In the genomic region with DNA sequence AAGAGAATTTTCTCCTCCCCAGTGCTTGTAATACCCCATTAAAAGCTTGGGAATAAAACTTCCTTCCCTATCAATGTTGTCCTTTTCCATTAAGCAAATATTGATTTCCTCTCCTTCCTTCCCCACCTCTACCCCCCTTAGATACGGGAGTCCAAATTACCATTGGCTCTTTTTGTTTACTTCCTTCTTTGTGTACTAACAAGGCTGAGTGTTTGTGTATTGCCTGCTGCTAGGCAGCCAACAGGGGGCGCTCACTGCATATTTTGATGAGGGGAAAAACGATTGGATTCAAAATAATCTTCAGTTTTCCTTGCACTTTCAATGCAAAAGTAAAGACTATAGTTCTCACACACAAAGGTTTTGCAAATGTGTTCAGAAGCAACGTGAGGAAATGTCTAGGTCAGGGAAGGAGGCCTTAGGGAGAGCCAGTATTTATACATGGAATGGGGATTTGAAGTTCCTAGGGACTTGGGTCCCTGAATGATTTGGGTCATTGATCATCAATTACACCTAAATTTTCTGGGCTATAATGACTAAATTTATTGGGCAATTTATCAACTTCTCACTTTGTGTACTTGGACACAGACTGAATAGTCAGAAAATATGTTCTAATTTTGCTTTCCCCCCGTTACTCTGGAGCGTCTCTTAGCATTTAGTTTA, we compare ENCODE assay signal across 9 cellular contexts. TPM values are rescaled to one million over a fixed set of nuclear protein-coding genes. Genes with fewer than 3 reads are reported as not detected.
DNase-seq lines count a peak whose midpoint lies in the region; ATAC-seq and TF ChIP-seq lines count a peak whose summit lies in the region.
"Had no signal": no experiment of that assay in that cellular context is flagged by ENCODE, and none has a peak within 500 bp of the region (broad histone marks: within the 10 kb centered on the region; RNA-seq: fewer than 3 reads in every experiment).

No MANE protein-coding gene starts in this region.

- no peaks in the 10 kb centered on the region for H3K27me3 Mint-ChIP-seq in nephron (ENCODE audit: low read depth)

- TF ChIP-seq CTCF in AG10803 (conservative IDR thresholded peaks at IDR 0.05; ENCODE audit: low read length) (peak; percentile 92), esophagus muscularis mucosa (IDR thresholded peaks at IDR 0.05) (peak; percentile 56 to 72 (median 67)), nephron (IDR thresholded peaks at IDR 0.05; ENCODE audit: unreplicated experiment in 3 of 3) (peak; percentile 95 to 98 (median 96)), upper lobe of left lung (IDR thresholded peaks at IDR 0.05) (peak; percentile 43 to 74 (median 66))

- TF ChIP-seq EP300 in esophagus muscularis mucosa (IDR thresholded peaks at IDR 0.05) (no peak), upper lobe of left lung (IDR thresholded peaks at IDR 0.05) (no peak)

- no peak overlapping the region for H3K4me3 Mint-ChIP-seq in nephron

- DNase-seq in AG10803 (ENCODE audit: low read depth) (peak; percentile 46), NCI-H345 treated with DMSO at 0.1 percent for 48 hours (lab: John Stamatoyannopoulos, UW; ENCODE audit: unreplicated experiment) (peak; percentile 30), esophagus muscularis mucosa (ENCODE audit: extremely low spot score) (no peak), upper lobe of left lung (peak in 1 of 2 donors; percentile 45)
- DNase-seq in activated CD4-positive, alpha-beta T cell treated with anti-CD3 and anti-CD28 coated beads, Interleukin-2, amount 50 U/mL, for 48 hours = peak; percentile 61 to 70

- ATAC-seq in GM18517 (IDR thresholded peaks at IDR 0.05; ENCODE audit: unreplicated experiment) (peak; percentile 85), HG03095 (IDR thresholded peaks at IDR 0.05; ENCODE audit: unreplicated experiment) (peak; percentile 69), upper lobe of left lung (ENCODE audit: low FRiP score in 2 of 2) (peak in 1 of 2 donors; percentile 55)

- no peak overlapping the region for H3K27ac Mint-ChIP-seq in nephron

- H3K27ac ChIP-seq in esophagus muscularis mucosa (replicated peaks in 1 of 4) = no peak overlapping the region
- H3K27ac ChIP-seq in upper lobe of left lung = no peak overlapping the region
- H3K27ac ChIP-seq: skin epidermis had no signal

- intact Hi-C loops in esophagus muscularis mucosa (cut with DNase I) = loop anchor here (2.0 to 10.0 kb wide), 2 partner anchors 532 to 592 kb away; no protein-coding TSS in a partner anchor

- H3K27me3 ChIP-seq in esophagus muscularis mucosa (no peaks in the 10 kb centered on the region), upper lobe of left lung (no peaks in the 10 kb centered on the region)

- H3K9me3 ChIP-seq in esophagus muscularis mucosa (no peaks in the 10 kb centered on the region), upper lobe of left lung (no peaks in the 10 kb centered on the region)

- H3K4me3 ChIP-seq in AG10803 (ENCODE audit: low read length) (no peak overlapping the region), esophagus muscularis mucosa (no peak overlapping the region), upper lobe of left lung (no peak overlapping the region)
- H3K4me3 ChIP-seq: skin epidermis had no signal

- H3K36me3 ChIP-seq in esophagus muscularis mucosa (no peaks in the 10 kb centered on the region), upper lobe of left lung (no peaks in the 10 kb centered on the region)

- H3K36me3 Mint-ChIP-seq in nephron (ENCODE audit: low read depth) = no peaks in the 10 kb centered on the region

- WGBS in esophagus muscularis mucosa = 38% methylated on average over 6 of the region's 6 CpGs
- WGBS in upper lobe of left lung, 2 donors = 27 to 31% methylated on average over 6 of the region's 6 CpGs

- H3K4me1 ChIP-seq in esophagus muscularis mucosa (no peaks in the 10 kb centered on the region), upper lobe of left lung (peaks cover 0 to 9% (median 5%) of the 10 kb centered on the region in 4 donors)

- peaks cover 18% of the 10 kb centered on the region for H3K4me1 Mint-ChIP-seq in nephron

- no peak for TF ChIP-seq POLR2A in esophagus muscularis mucosa (IDR thresholded peaks at IDR 0.05; ENCODE audit: low read depth)
- no peak for TF ChIP-seq POLR2A in upper lobe of left lung (IDR thresholded peaks at IDR 0.05)

- H3K9me3 Mint-ChIP-seq in nephron = no peaks in the 10 kb centered on the region

RNA-seq across cellular contexts. Expression of a gene that starts 23.6 kb away (rescaled TPM):
- total RNA-seq in esophagus muscularis mucosa (10 to 100 TPM; 32.0 to 50.3 (median 32.9) TPM), upper lobe of left lung (10 to 100 TPM; 32.1 to 96.4 (median 48.4) TPM)

RNA-seq across cellular contexts. Expression of a gene that starts 45.1 kb away (rescaled TPM):
- not detected for total RNA-seq in esophagus muscularis mucosa
- 1 to 10 TPM in 1 of 6 donors, under 1 TPM in 3, not detected in 2; under 0.01 to 1.4 (median 0.24) TPM for total RNA-seq in upper lobe of left lung
